In the genomic region with DNA sequence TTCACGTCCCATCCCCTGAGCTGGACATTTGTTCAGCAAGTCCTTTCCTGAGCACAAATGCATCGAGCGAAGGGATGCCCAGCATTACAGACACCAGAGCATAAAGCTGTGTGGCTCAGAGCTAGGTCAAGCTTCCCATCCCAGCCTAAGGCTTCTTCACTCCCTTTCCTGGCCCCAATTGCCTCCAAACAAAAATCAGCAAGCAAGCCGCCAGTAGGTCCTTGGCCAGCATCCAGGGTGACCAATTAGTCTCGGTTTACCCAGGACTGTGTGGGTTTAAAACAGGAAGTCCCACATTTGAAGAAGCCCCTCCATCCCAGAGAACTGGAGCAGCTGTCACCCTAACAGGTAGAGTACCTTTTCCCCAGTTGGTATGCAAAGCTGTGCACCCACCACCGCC, we compare ENCODE assay signal across 2 cellular contexts.
TF ChIP-seq lines count a peak whose summit lies in the region.

No MANE protein-coding gene starts in this region.

TF ChIP-seq in liver, 16 proteins besides CTCF, POLR2A, EP300 and RAD21:
- TF ChIP-seq, protein P1, sequence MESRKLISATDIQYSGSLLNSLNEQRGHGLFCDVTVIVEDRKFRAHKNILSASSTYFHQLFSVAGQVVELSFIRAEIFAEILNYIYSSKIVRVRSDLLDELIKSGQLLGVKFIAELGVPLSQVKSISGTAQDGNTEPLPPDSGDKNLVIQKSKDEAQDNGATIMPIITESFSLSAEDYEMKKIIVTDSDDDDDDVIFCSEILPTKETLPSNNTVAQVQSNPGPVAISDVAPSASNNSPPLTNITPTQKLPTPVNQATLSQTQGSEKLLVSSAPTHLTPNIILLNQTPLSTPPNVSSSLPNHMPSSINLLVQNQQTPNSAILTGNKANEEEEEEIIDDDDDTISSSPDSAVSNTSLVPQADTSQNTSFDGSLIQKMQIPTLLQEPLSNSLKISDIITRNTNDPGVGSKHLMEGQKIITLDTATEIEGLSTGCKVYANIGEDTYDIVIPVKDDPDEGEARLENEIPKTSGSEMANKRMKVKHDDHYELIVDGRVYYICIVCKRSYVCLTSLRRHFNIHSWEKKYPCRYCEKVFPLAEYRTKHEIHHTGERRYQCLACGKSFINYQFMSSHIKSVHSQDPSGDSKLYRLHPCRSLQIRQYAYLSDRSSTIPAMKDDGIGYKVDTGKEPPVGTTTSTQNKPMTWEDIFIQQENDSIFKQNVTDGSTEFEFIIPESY (IDR thresholded peaks at IDR 0.05): no peak
- TF ChIP-seq EGR1 (IDR thresholded peaks at IDR 0.05; ENCODE audit: low read depth in 2 of 2): no peak
- TF ChIP-seq HNF4A (conservative IDR thresholded peaks at IDR 0.05): no peak
- TF ChIP-seq, protein P2, sequence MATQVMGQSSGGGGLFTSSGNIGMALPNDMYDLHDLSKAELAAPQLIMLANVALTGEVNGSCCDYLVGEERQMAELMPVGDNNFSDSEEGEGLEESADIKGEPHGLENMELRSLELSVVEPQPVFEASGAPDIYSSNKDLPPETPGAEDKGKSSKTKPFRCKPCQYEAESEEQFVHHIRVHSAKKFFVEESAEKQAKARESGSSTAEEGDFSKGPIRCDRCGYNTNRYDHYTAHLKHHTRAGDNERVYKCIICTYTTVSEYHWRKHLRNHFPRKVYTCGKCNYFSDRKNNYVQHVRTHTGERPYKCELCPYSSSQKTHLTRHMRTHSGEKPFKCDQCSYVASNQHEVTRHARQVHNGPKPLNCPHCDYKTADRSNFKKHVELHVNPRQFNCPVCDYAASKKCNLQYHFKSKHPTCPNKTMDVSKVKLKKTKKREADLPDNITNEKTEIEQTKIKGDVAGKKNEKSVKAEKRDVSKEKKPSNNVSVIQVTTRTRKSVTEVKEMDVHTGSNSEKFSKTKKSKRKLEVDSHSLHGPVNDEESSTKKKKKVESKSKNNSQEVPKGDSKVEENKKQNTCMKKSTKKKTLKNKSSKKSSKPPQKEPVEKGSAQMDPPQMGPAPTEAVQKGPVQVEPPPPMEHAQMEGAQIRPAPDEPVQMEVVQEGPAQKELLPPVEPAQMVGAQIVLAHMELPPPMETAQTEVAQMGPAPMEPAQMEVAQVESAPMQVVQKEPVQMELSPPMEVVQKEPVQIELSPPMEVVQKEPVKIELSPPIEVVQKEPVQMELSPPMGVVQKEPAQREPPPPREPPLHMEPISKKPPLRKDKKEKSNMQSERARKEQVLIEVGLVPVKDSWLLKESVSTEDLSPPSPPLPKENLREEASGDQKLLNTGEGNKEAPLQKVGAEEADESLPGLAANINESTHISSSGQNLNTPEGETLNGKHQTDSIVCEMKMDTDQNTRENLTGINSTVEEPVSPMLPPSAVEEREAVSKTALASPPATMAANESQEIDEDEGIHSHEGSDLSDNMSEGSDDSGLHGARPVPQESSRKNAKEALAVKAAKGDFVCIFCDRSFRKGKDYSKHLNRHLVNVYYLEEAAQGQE (IDR thresholded peaks at IDR 0.05): no peak
- no peak for TF ChIP-seq TAF1 (conservative IDR thresholded peaks at IDR 0.05)
- TF ChIP-seq FOXA1 (IDR thresholded peaks at IDR 0.05): no peak
- TF ChIP-seq, protein P3, sequence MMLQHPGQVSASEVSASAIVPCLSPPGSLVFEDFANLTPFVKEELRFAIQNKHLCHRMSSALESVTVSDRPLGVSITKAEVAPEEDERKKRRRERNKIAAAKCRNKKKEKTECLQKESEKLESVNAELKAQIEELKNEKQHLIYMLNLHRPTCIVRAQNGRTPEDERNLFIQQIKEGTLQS (IDR thresholded peaks at IDR 0.05): no peak
- TF ChIP-seq JUND (IDR thresholded peaks at IDR 0.05): no peak
- no peak for TF ChIP-seq FOXA2 (IDR thresholded peaks at IDR 0.05)
- TF ChIP-seq HNF4G (IDR thresholded peaks at IDR 0.05): no peak
- TF ChIP-seq SP1 (IDR thresholded peaks at IDR 0.05): no peak
- TF ChIP-seq, protein P4, sequence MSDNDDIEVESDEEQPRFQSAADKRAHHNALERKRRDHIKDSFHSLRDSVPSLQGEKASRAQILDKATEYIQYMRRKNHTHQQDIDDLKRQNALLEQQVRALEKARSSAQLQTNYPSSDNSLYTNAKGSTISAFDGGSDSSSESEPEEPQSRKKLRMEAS (IDR thresholded peaks at IDR 0.05): no peak

TF ChIP-seq in HepG2, 621 proteins besides CTCF, POLR2A, EP300 and RAD21:
- TF ChIP-seq ZSCAN20 (CRISPR knock-in tag; IDR thresholded peaks at IDR 0.05; ENCODE audit: borderline replicate concordance) (no peak), HNRNPL (IDR thresholded peaks at IDR 0.05; ENCODE audit: low read depth, low read length) (no peak), ZNF501 (CRISPR knock-in tag; IDR thresholded peaks at IDR 0.05) (no peak), IKZF1 (IDR thresholded peaks at IDR 0.05) (no peak), MED8 (CRISPR knock-in tag; IDR thresholded peaks at IDR 0.05; ENCODE audit: insufficient replicate concordance) (no peak), STAT5B (CRISPR knock-in tag; IDR thresholded peaks at IDR 0.05) (no peak), MLLT10 (CRISPR knock-in tag; IDR thresholded peaks at IDR 0.05) (no peak)
- TF ChIP-seq, protein P5, sequence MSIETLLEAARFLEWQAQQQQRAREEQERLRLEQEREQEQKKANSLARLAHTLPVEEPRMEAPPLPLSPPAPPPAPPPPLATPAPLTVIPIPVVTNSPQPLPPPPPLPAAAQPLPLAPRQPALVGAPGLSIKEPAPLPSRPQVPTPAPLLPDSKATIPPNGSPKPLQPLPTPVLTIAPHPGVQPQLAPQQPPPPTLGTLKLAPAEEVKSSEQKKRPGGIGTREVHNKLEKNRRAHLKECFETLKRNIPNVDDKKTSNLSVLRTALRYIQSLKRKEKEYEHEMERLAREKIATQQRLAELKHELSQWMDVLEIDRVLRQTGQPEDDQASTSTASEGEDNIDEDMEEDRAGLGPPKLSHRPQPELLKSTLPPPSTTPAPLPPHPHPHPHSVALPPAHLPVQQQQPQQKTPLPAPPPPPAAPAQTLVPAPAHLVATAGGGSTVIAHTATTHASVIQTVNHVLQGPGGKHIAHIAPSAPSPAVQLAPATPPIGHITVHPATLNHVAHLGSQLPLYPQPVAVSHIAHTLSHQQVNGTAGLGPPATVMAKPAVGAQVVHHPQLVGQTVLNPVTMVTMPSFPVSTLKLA (IDR thresholded peaks at IDR 0.05): no peak
TF ChIP-seq in HepG2: peak in this region for 0.
